31 cellular contexts compared by ENCODE assay signal in genomic region chr14:60532442-60532841, GRCh38. TPM values are rescaled to one million over a fixed set of nuclear protein-coding genes. Genes with fewer than 3 reads are reported as not detected.
"Had no signal": no experiment of that assay in that cellular context is flagged by ENCODE, and none has a peak within 500 bp of the region (broad histone marks: within the 10 kb centered on the region; RNA-seq: fewer than 3 reads in every experiment).

No MANE protein-coding gene starts in this region.

- H3K4me1 ChIP-seq: pancreas, prostate gland, sigmoid colon, vagina had no signal

- FAIRE-seq: kidney, pancreas, small intestine had no signal

- ATAC-seq: activated CD4-positive, CD25-positive, alpha-beta regulatory T cell treated with anti-CD3 and anti-CD28 coated beads, Interleukin-2, amount 50 U/mL, for 24 hours; effector memory CD8-positive, alpha-beta T cell; esophagus mucosa; naive thymus-derived CD4-positive, alpha-beta T cell; pancreas; stimulated activated effector memory CD8-positive, alpha-beta T cell treated with anti-CD3 and anti-CD28 coated beads, Interleukin-12 subunit alpha, Interleukin-12 subunit beta, amount 100 ng/mL, for 72 hours had no signal

- H3K4me3 ChIP-seq: cardiac muscle cell, pancreas, prostate gland, sigmoid colon, thoracic aorta, vagina had no signal

- H3K9me3 ChIP-seq: pancreas, prostate gland, sigmoid colon, thoracic aorta, vagina had no signal

- H3K27me3 ChIP-seq: pancreas, vagina had no signal

- H3K27ac ChIP-seq: cardiac muscle cell, pancreas, prostate gland, sigmoid colon, thoracic aorta, vagina, VCaP had no signal

- H3K36me3 ChIP-seq: cardiac muscle cell, pancreas, prostate gland, sigmoid colon, thoracic aorta, vagina had no signal

- DNase-seq: activated CD4-positive, alpha-beta T cell treated with anti-CD3 and anti-CD28 coated beads for 48 hours; activated CD4-positive, alpha-beta T cell treated with anti-CD3 and anti-CD28 coated beads, Interleukin-2, amount 50 U/mL, for 48 hours; activated CD8-positive, alpha-beta memory T cell treated with anti-CD3 and anti-CD28 coated beads for 24 hours; activated effector memory CD4-positive, alpha-beta T cell treated with Interleukin-2 at 50 U/mL for 16 hours; activated naive CD4-positive, alpha-beta T cell treated with Interleukin-2 at 50 U/mL for 16 hours; anterior cingulate cortex; cortex of kidney; effector memory CD8-positive, alpha-beta T cell; foreskin fibroblast; kidney; midbrain; naive thymus-derived CD4-positive, alpha-beta T cell; pancreas; sigmoid colon; small intestine; stimulated activated CD4-positive, alpha-beta T cell treated with anti-CD3 and anti-CD28 coated beads, Interleukin-4, amount 100 ng/mL, for 24 hours; trophoblast cell had no signal

RNA-seq across cellular contexts. Expression of gene SIX6, which starts 23.5 kb away (rescaled TPM):
- total RNA-seq: cardiac muscle cell; cerebellum; esophagus mucosa; kidney; lower leg skin; naive thymus-derived CD4-positive, alpha-beta T cell; pancreas; sigmoid colon; subcutaneous adipose tissue; T-helper 2 cell treated with Interferon-gamma antibody and Interleukin-4, amounts not matched to agents 100 ng/mL and 5 ng/mL, for 36 hours; thoracic aorta; vagina had no signal
- polyA plus RNA-seq: adipose tissue; cardiac muscle cell; naive thymus-derived CD4-positive, alpha-beta T cell; neural cell; pancreas; sigmoid colon; small intestine had no signal

RNA-seq across cellular contexts. Expression of gene C14orf39, which starts 46.6 kb away (rescaled TPM):
- total RNA-seq: esophagus mucosa; kidney; lower leg skin; naive thymus-derived CD4-positive, alpha-beta T cell; pancreas; T-helper 2 cell treated with Interferon-gamma antibody and Interleukin-4, amounts not matched to agents 100 ng/mL and 5 ng/mL, for 36 hours; thoracic aorta; vagina had no signal
- polyA plus RNA-seq: naive thymus-derived CD4-positive, alpha-beta T cell; sigmoid colon; small intestine had no signal
